In genomic region chr3:144259267-144259666, GRCh38 we compare ENCODE assay signal across 29 cellular contexts.
DNase-seq lines count a peak whose midpoint lies in the region; ATAC-seq, FAIRE-seq and TF ChIP-seq lines count a peak whose summit lies in the region.
"Had no signal": no experiment of that assay in that cellular context is flagged by ENCODE, and none has a peak within 500 bp of the region (broad histone marks: within the 10 kb centered on the region; RNA-seq: fewer than 3 reads in every experiment).

No MANE protein-coding gene starts in this region.

- no peaks in the 10 kb centered on the region for H3K36me3 Mint-ChIP-seq in astrocyte (ENCODE audit: low read depth, unreplicated experiment)
- H3K36me3 Mint-ChIP-seq: activated naive CD8-positive, alpha-beta T cell had no signal

- H4K20me1 ChIP-seq in astrocyte (ENCODE audit: insufficient read depth, low read length), result no peaks in the 10 kb centered on the region

- TF ChIP-seq CTCF in astrocyte (IDR thresholded peaks at IDR 0.05; ENCODE audit: insufficient read depth, low read depth, low read length), result no peak

- peaks cover 3% of the 10 kb centered on the region for H3K27me3 Mint-ChIP-seq in astrocyte (ENCODE audit: low read depth, unreplicated experiment)

- DNase-seq in DMS79 (lab: John Stamatoyannopoulos, UW) (peak; percentile 37), DMS79 treated with DMSO at 0.1 percent for 48 hours (lab: John Stamatoyannopoulos, UW) (no peak), NCI-H345 (lab: John Stamatoyannopoulos, UW) (peak; percentile 64), astrocyte (ENCODE audit: low read depth) (peak; percentile 27), kidney tubule cell (ENCODE audit: low spot score) (peak; percentile 4), epidermal melanocyte (ENCODE audit: insufficient read length, low spot score) (no peak)
- DNase-seq: activated CD4-positive, alpha-beta T cell treated with anti-CD3 and anti-CD28 coated beads for 48 hours; colonic mucosa; COR-L47; effector memory CD8-positive, alpha-beta T cell; EL; GOT3; left colon; mesendoderm; NCI-H1105 treated with DMSO at 0.1 percent for 48 hours; NK-92 treated with Interleukin-12 subunit alpha and Interleukin-12 subunit beta, amount 100 ng/mL, for 24 hours; right cardiac atrium; T-helper 1 cell; upper lobe of left lung had no signal

- H3K4me2 ChIP-seq in astrocyte (ENCODE audit: low read length), result no peak overlapping the region

- no peak overlapping the region for H3K27ac Mint-ChIP-seq in astrocyte (ENCODE audit: unreplicated experiment)
- H3K27ac Mint-ChIP-seq: activated naive CD8-positive, alpha-beta T cell; activated T-helper 17 cell treated with anti-CD3 and anti-CD28 coated beads, Interleukin-2, amount 50 U/mL, for 72 hours; B cell; effector memory CD8-positive, alpha-beta T cell had no signal

- no peaks in the 10 kb centered on the region for H3K9me3 Mint-ChIP-seq in astrocyte (ENCODE audit: unreplicated experiment)
- H3K9me3 Mint-ChIP-seq: activated T-helper 17 cell treated with anti-CD3 and anti-CD28 coated beads, Interleukin-2, amount 50 U/mL, for 72 hours had no signal

- no peaks in the 10 kb centered on the region for H3K9me3 ChIP-seq in astrocyte (ENCODE audit: insufficient read depth, low read depth, low read length)
- H3K9me3 ChIP-seq: colonic mucosa, esophagus muscularis mucosa, gastroesophageal sphincter, SJCRH30, upper lobe of left lung had no signal

- H3K4me1 Mint-ChIP-seq in astrocyte (ENCODE audit: low read depth, unreplicated experiment), result peaks cover 2% of the 10 kb centered on the region
- H3K4me1 Mint-ChIP-seq: activated T-helper 17 cell treated with anti-CD3 and anti-CD28 coated beads, Interleukin-2, amount 50 U/mL, for 72 hours; B cell had no signal

- H3K79me2 ChIP-seq in astrocyte (ENCODE audit: insufficient read depth, low read length), result no peaks in the 10 kb centered on the region

- no peaks in the 10 kb centered on the region for H3K27me3 ChIP-seq in astrocyte (ENCODE audit: insufficient read depth, low read length)
- H3K27me3 ChIP-seq: colonic mucosa, esophagus muscularis mucosa, gastroesophageal sphincter, SJCRH30, upper lobe of left lung had no signal

- no peak overlapping the region for H3K27ac ChIP-seq in astrocyte (ENCODE audit: low read depth, low read length)
- H3K27ac ChIP-seq: 22Rv1, colonic mucosa, esophagus muscularis mucosa, gastroesophageal sphincter, SJCRH30, upper lobe of left lung had no signal

- ATAC-seq in GM18870 (IDR thresholded peaks at IDR 0.05; ENCODE audit: unreplicated experiment), result no peak
- ATAC-seq in GM18511 (IDR thresholded peaks at IDR 0.05; ENCODE audit: unreplicated experiment), result no peak
- ATAC-seq: activated T-helper 17 cell treated with anti-CD3 and anti-CD28 coated beads, Interleukin-2, amount 50 U/mL, for 72 hours; effector memory CD8-positive, alpha-beta T cell; gastroesophageal sphincter; left colon; Panc1; right cardiac atrium had no signal

- no peaks in the 10 kb centered on the region for H3K4me1 ChIP-seq in astrocyte (ENCODE audit: insufficient read depth, low read length)
- H3K4me1 ChIP-seq: colonic mucosa, esophagus muscularis mucosa, gastroesophageal sphincter, SJCRH30, upper lobe of left lung had no signal

- no peak overlapping the region for H3K4me3 ChIP-seq in astrocyte (ENCODE audit: insufficient read depth, low read depth, low read length)
- H3K4me3 ChIP-seq: colonic mucosa, esophagus muscularis mucosa, gastroesophageal sphincter, SJCRH30, upper lobe of left lung had no signal

- no peak overlapping the region for H3K9ac ChIP-seq in astrocyte (ENCODE audit: low read length)

- H3K36me3 ChIP-seq in astrocyte (ENCODE audit: insufficient read depth, low read length), result no peaks in the 10 kb centered on the region
- H3K36me3 ChIP-seq: colonic mucosa, esophagus muscularis mucosa, gastroesophageal sphincter, SJCRH30, upper lobe of left lung had no signal

- FAIRE-seq in astrocyte (lab: Jason Lieb, UNC), result no peak

- no peak overlapping the region for H2AFZ ChIP-seq in astrocyte (ENCODE audit: low read depth, low read length)

- H3K4me3 Mint-ChIP-seq in astrocyte (ENCODE audit: unreplicated experiment), result no peak overlapping the region
- H3K4me3 Mint-ChIP-seq: activated naive CD8-positive, alpha-beta T cell; activated T-helper 17 cell treated with anti-CD3 and anti-CD28 coated beads, Interleukin-2, amount 50 U/mL, for 72 hours; B cell; effector memory CD8-positive, alpha-beta T cell had no signal

Comparison
In these comparisons a context has a peak if more than half of its experiments do, and no peak if none do; other contexts are left out.
1. DNase-seq: peak in DMS79 (single experiment), NCI-H345 (single experiment), astrocyte (single experiment) and kidney tubule cell (single experiment); none in DMS79 treated with DMSO at 0.1 percent for 48 hours (single experiment) and epidermal melanocyte (single experiment).